ENCODE assay signal across 1 cellular context in the genomic region with DNA sequence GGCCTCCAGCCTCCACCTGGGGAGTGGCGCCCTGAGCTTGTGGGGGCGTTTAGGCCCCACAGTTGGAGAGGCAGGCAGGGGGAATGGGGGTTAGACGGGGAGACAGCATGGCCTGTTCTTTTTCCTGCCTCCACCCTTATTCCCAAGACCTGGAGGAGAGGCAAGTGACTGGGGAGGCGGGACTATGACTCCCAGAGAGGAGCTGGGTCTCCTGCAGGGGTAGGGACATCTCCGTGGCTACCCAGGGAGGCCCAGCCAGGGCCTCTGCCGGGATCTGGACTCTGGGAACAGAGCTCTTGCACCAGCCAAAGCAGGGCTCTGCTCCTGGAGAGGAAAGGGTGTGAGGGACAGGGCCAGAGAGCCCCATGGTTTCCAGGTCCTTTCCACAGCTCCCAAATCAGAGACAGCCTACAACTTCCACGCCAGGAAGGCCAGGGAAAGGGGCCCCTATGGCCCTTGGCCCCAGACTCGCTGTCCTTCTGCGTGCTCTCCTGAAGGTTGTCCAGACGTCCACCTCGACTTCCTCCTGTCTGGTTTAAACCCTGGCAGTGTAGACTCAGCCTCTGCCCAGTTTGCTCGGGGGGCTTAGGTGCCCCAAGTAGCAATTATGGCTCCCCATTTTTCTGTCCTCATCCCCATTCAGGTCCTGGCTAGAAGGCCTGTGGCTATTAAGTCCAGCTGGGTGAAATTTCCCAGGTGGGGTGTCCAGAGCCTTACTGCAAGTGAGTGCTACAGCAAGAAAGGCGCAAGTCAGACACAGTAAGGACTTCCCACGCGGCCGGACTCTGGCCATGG.
TF ChIP-seq lines count a peak whose summit lies in the region.

No MANE protein-coding gene starts in this region.

TF ChIP-seq in HepG2, 621 proteins besides CTCF, POLR2A, EP300 and RAD21:
- TF ChIP-seq ZNF317 (CRISPR knock-in tag; IDR thresholded peaks at IDR 0.05) (peak; percentile 94), ZNF562 (CRISPR knock-in tag; IDR thresholded peaks at IDR 0.05; ENCODE audit: borderline replicate concordance) (no peak), SATB2 (CRISPR knock-in tag; IDR thresholded peaks at IDR 0.05) (no peak), DPF2 (CRISPR knock-in tag; IDR thresholded peaks at IDR 0.05; ENCODE audit: borderline replicate concordance, low read depth) (no peak), ZFP36L1 (CRISPR knock-in tag; IDR thresholded peaks at IDR 0.05) (no peak), ZNF557 (CRISPR knock-in tag; IDR thresholded peaks at IDR 0.05) (no peak), XBP1 (CRISPR knock-in tag; IDR thresholded peaks at IDR 0.05) (no peak), ZMYM3 (CRISPR knock-in tag; IDR thresholded peaks at IDR 0.05) (0 out of 2 replicates have a peak, but pooled peaks have one; percentile 43), MAFK (conservative IDR thresholded peaks at IDR 0.05 in 1 of 2, IDR thresholded peaks at IDR 0.05 in 1 of 2; ENCODE audit: low read length in 2 of 2) (no peak)
- TF ChIP-seq, protein P1, sequence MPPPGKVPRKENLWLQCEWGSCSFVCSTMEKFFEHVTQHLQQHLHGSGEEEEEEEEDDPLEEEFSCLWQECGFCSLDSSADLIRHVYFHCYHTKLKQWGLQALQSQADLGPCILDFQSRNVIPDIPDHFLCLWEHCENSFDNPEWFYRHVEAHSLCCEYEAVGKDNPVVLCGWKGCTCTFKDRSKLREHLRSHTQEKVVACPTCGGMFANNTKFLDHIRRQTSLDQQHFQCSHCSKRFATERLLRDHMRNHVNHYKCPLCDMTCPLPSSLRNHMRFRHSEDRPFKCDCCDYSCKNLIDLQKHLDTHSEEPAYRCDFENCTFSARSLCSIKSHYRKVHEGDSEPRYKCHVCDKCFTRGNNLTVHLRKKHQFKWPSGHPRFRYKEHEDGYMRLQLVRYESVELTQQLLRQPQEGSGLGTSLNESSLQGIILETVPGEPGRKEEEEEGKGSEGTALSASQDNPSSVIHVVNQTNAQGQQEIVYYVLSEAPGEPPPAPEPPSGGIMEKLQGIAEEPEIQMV (CRISPR knock-in tag; IDR thresholded peaks at IDR 0.05; ENCODE audit: low read depth) = no peak
- TF ChIP-seq, protein P2, sequence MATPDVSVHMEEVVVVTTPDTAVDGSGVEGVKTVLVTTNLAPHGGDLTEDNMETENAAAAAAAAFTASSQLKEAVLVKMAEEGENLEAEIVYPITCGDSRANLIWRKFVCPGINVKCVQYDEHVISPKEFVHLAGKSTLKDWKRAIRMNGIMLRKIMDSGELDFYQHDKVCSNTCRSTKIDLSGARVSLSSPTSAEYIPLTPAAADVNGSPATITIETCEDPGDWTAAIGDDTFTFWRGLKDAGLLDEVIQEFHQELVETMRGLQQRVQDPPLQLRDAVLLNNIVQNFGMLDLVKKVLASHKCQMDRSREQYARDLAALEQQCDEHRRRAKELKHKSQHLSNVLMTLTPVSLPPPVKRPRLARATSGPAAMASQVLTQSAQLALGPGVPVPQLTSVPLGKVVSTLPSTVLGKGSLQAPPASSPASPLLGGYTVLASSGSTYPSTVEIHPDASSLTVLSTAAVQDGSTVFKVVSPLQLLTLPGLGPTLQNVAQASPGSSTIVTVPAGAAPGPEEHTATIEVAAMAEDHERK (CRISPR knock-in tag; IDR thresholded peaks at IDR 0.05; ENCODE audit: low read depth) = no peak
- TF ChIP-seq, protein P3, sequence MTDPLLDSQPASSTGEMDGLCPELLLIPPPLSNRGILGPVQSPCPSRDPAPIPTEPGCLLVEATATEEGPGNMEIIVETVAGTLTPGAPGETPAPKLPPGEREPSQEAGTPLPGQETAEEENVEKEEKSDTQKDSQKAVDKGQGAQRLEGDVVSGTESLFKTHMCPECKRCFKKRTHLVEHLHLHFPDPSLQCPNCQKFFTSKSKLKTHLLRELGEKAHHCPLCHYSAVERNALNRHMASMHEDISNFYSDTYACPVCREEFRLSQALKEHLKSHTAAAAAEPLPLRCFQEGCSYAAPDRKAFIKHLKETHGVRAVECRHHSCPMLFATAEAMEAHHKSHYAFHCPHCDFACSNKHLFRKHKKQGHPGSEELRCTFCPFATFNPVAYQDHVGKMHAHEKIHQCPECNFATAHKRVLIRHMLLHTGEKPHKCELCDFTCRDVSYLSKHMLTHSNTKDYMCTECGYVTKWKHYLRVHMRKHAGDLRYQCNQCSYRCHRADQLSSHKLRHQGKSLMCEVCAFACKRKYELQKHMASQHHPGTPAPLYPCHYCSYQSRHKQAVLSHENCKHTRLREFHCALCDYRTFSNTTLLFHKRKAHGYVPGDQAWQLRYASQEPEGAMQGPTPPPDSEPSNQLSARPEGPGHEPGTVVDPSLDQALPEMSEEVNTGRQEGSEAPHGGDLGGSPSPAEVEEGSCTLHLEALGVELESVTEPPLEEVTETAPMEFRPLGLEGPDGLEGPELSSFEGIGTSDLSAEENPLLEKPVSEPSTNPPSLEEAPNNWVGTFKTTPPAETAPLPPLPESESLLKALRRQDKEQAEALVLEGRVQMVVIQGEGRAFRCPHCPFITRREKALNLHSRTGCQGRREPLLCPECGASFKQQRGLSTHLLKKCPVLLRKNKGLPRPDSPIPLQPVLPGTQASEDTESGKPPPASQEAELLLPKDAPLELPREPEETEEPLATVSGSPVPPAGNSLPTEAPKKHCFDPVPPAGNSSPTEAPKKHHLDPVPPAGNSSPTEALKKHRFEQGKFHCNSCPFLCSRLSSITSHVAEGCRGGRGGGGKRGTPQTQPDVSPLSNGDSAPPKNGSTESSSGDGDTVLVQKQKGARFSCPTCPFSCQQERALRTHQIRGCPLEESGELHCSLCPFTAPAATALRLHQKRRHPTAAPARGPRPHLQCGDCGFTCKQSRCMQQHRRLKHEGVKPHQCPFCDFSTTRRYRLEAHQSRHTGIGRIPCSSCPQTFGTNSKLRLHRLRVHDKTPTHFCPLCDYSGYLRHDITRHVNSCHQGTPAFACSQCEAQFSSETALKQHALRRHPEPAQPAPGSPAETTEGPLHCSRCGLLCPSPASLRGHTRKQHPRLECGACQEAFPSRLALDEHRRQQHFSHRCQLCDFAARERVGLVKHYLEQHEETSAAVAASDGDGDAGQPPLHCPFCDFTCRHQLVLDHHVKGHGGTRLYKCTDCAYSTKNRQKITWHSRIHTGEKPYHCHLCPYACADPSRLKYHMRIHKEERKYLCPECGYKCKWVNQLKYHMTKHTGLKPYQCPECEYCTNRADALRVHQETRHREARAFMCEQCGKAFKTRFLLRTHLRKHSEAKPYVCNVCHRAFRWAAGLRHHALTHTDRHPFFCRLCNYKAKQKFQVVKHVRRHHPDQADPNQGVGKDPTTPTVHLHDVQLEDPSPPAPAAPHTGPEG (CRISPR knock-in tag; IDR thresholded peaks at IDR 0.05) = no peak
